Comparison of ENCODE assay signal across 21 cellular contexts in genomic region chr15:47273817-47274216, GRCh38.
"Had no signal": no experiment of that assay in that cellular context is flagged by ENCODE, and none has a peak within 500 bp of the region (broad histone marks: within the 10 kb centered on the region; RNA-seq: fewer than 3 reads in every experiment).

No MANE protein-coding gene starts in this region.

- H3K36me3 ChIP-seq: MG63, SJSA1 had no signal

- H3K27me3 ChIP-seq: MG63, SJSA1 had no signal

- H3K4me3 ChIP-seq: MG63, SJSA1, SK-N-MC had no signal

- H3K4me1 ChIP-seq: SJSA1 had no signal

- DNase-seq: KBM-7, MG63, NCI-H1092, NCI-H1105 treated with DMSO at 0.1 percent for 48 hours, NCI-H1417 treated with DMSO at 0.1 percent for 48 hours, NCI-H146, NCI-H187, NCI-H2029, NCI-H2081 treated with DMSO at 0.1 percent for 48 hours, NCI-H2171, NCI-H226, NCI-H446, NCI-H510A, NCI-H524 treated with DMSO at 0.1 percent for 48 hours, NCI-H69, NCI-H774, Right ventricle myocardium superior, RPMI8226, SIG-M5 had no signal

- H3K27ac ChIP-seq: SJSA1, SK-N-MC had no signal

- H3K9me3 ChIP-seq: MG63, SJSA1 had no signal
